Comparison of ENCODE assay signal across 7 cellular contexts in the genomic region with DNA sequence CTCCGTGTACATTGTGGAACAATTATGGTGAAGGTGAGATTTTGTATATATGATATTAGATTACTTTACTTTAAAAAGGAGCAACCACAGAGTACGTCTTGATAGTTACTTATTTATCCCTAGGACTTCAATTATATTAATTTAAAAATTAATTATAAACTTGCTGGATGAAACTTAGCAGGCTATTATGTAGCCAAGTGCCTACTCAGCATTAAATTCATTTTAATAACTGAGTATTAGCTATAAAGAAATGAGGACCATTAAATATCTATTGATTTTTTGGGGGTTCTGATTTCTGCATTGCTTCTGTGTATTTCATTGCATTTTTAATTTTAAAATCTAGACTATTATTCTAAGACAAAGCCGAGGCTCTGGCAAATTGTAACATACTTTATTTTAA.
"Had no signal": no experiment of that assay in that cellular context is flagged by ENCODE, and none has a peak within 500 bp of the region (broad histone marks: within the 10 kb centered on the region; RNA-seq: fewer than 3 reads in every experiment).

No MANE protein-coding gene starts in this region.

- H3K4me1 Mint-ChIP-seq: IgD-negative memory B cell had no signal

- H3K27ac Mint-ChIP-seq: IgD-negative memory B cell had no signal

- DNase-seq: KBM-7, KG1 had no signal

- H3K27ac ChIP-seq: HL-60, KMS-11 had no signal

- H3K4me3 Mint-ChIP-seq: IgD-negative memory B cell had no signal

- H3K4me3 ChIP-seq: K562 had no signal

- FAIRE-seq: HTR-8/SVneo, K562 had no signal

- H3K36me3 Mint-ChIP-seq: IgD-negative memory B cell had no signal

- H3K9ac ChIP-seq: KMS-11 had no signal

- H3K4me2 ChIP-seq: KMS-11 had no signal

- ATAC-seq: K562 had no signal
